ENCODE assay signal across 18 cellular contexts in genomic region chr3:126448141-126448892, GRCh38. TPM values are rescaled to one million over a fixed set of nuclear protein-coding genes. Genes with fewer than 3 reads are reported as not detected.
"Had no signal": no experiment of that assay in that cellular context is flagged by ENCODE, and none has a peak within 500 bp of the region (broad histone marks: within the 10 kb centered on the region; RNA-seq: fewer than 3 reads in every experiment).

No MANE protein-coding gene starts in this region.

- H3K27me3 ChIP-seq: brain microvascular endothelial cell had no signal

- H3K27me3 Mint-ChIP-seq: central memory CD8-positive, alpha-beta T cell; naive B cell; stimulated activated naive CD8-positive, alpha-beta T cell treated with anti-CD3 and anti-CD28 coated beads, Interleukin-15, amount 100 ng/mL, for 72 hours; T-cell; type B pancreatic cell had no signal

- DNase-seq: activated naive CD4-positive, alpha-beta T cell; anterior cingulate cortex; brain microvascular endothelial cell; cortex of kidney; effector memory CD4-positive, alpha-beta T cell; naive B cell; small intestine; stimulated activated naive CD8-positive, alpha-beta T cell treated with anti-CD3 and anti-CD28 coated beads, Interleukin-15, amount 100 ng/mL, for 72 hours; T-cell; T1000 had no signal

- H3K27ac ChIP-seq: brain microvascular endothelial cell, parathyroid adenoma had no signal

- H3K9me3 Mint-ChIP-seq: activated T-helper 1 cell treated with anti-CD3 and anti-CD28 coated beads, Interleukin-12 subunit alpha, Interleukin-12 subunit beta, Interleukin-2, Interleukin-4 antibody, amounts not matched to agents 30 ng/mL and 10 ng/mL and 1 ng/mL, durations not matched to agents 14 hours and 24 hours and 36 hours; central memory CD8-positive, alpha-beta T cell; naive B cell; stimulated activated naive CD8-positive, alpha-beta T cell treated with anti-CD3 and anti-CD28 coated beads, Interleukin-15, amount 100 ng/mL, for 72 hours; T-cell; type B pancreatic cell had no signal

- H3K4me3 Mint-ChIP-seq: activated T-helper 1 cell treated with anti-CD3 and anti-CD28 coated beads, Interleukin-12 subunit alpha, Interleukin-12 subunit beta, Interleukin-2, Interleukin-4 antibody, amounts not matched to agents 30 ng/mL and 10 ng/mL and 1 ng/mL, durations not matched to agents 14 hours and 24 hours and 36 hours; central memory CD8-positive, alpha-beta T cell; naive B cell; stimulated activated naive CD8-positive, alpha-beta T cell treated with anti-CD3 and anti-CD28 coated beads, Interleukin-15, amount 100 ng/mL, for 72 hours; T-cell; type B pancreatic cell had no signal

- H3K27ac Mint-ChIP-seq: activated T-helper 1 cell treated with anti-CD3 and anti-CD28 coated beads, Interleukin-12 subunit alpha, Interleukin-12 subunit beta, Interleukin-2, Interleukin-4 antibody, amounts not matched to agents 30 ng/mL and 10 ng/mL and 1 ng/mL, durations not matched to agents 14 hours and 24 hours and 36 hours; T-cell; type B pancreatic cell had no signal

- H3K4me1 Mint-ChIP-seq: stimulated activated naive CD8-positive, alpha-beta T cell treated with anti-CD3 and anti-CD28 coated beads, Interleukin-15, amount 100 ng/mL, for 72 hours had no signal

- H3K4me1 ChIP-seq: parathyroid adenoma had no signal

RNA-seq across cellular contexts. Expression of gene CFAP100, which starts 53.6 kb away (rescaled TPM):
- total RNA-seq: activated CD8-positive, alpha-beta memory T cell treated with anti-CD3 and anti-CD28 coated beads for 36 hours; activated T-helper 1 cell treated with anti-CD3 and anti-CD28 coated beads, Interleukin-12 subunit alpha, Interleukin-12 subunit beta, Interleukin-2, Interleukin-4 antibody, amounts not matched to agents 30 ng/mL and 10 ng/mL and 1 ng/mL, durations not matched to agents 14 hours and 24 hours and 36 hours; fibroblast of lung; lower leg skin; renal cortical epithelial cell; T-cell had no signal
